ENCODE assay signal across 8 cellular contexts in the genomic region with DNA sequence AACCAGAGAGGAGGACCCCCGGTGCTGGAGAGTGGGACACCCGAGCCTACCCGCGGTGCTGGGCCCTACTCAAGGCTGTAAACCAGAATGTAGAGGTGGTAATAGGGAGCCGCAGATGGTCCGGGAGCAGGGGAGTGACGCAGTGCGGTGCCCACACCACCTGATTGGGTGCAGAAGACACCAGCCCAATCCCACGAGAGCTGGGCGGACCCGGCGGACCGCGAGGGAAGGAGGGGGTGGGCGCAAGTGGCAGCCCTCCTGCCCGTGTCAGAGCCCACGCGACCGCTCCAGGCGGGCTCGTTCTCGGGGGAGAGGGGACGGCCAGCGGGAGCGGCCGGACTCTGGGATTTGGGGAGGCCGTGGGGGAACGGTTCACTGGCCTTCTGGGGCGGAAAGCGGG.
A peak's percentile ranks its signal among the peaks of the same experiment; 100 is the strongest.
DNase-seq lines count a peak whose midpoint lies in the region; TF ChIP-seq lines count a peak whose summit lies in the region.

No MANE protein-coding gene starts in this region.

- 0 out of 2 replicates have a peak, but pooled peaks cover 4% of the 10 kb centered on the region for H3K4me1 ChIP-seq in PC-9 (replicated peaks; ENCODE audit: insufficient read depth)
- H3K4me1 ChIP-seq in liver (ENCODE audit: control insufficient read depth in 4 of 4, insufficient read depth in 4 of 4, low read length in 3 of 4): peaks cover 4 to 18% (median 11%) of the 10 kb centered on the region in 4 donors
- peaks cover 22% of the 10 kb centered on the region for H3K4me1 ChIP-seq in suprapubic skin

- peaks cover 34% of the 10 kb centered on the region for H3K4me1 Mint-ChIP-seq in dendritic cell treated with granulocyte-macrophage colony-stimulating factor and Interleukin-4, amounts not matched to agents 40 ng/mL and 50 ng/mL, for 4 days (ENCODE audit: low read depth)

- H3K27me3 ChIP-seq in PC-9 (ENCODE audit: insufficient read depth, low read depth): no peaks in the 10 kb centered on the region
- H3K27me3 ChIP-seq in liver (ENCODE audit: control insufficient read depth in 4 of 4, insufficient read depth in 4 of 4, low read length in 3 of 4): no peaks in the 10 kb centered on the region
- no peaks in the 10 kb centered on the region for H3K27me3 ChIP-seq in suprapubic skin

- TF ChIP-seq RAD21 in liver (IDR thresholded peaks at IDR 0.05): no peak

- CTCF ChIA-PET in PC-9 (lab: Charles Lee): no interaction called here

- no peak overlapping the region for H2AFZ ChIP-seq in PC-9

- peak overlapping the region in 1 of 2 donors; percentile 24 for H3K9ac ChIP-seq in liver (ENCODE audit: low read depth in 1 of 2, low read length in 2 of 2)

- H3K4me3 ChIP-seq in PC-9 (no peak overlapping the region), liver (ENCODE audit: low read depth in 1 of 3, low read length in 3 of 3) (peak overlapping the region in 1 of 3 donors; percentile 53), suprapubic skin (peak overlapping the region; percentile 62)

- no peaks in the 10 kb centered on the region for H3K79me2 ChIP-seq in PC-9 (ENCODE audit: low read depth)

- H3K9me3 ChIP-seq in PC-9 (ENCODE audit: insufficient read depth, low read depth) (no peaks in the 10 kb centered on the region), liver (ENCODE audit: control insufficient read depth in 4 of 4, low read length in 3 of 4) (no peaks in the 10 kb centered on the region), suprapubic skin (no peaks in the 10 kb centered on the region)

- TF ChIP-seq EP300 in suprapubic skin (IDR thresholded peaks at IDR 0.05): no peak

- WGBS in liver: 36% methylated on average over 30 of the region's 30 CpGs
- WGBS in suprapubic skin: 10% methylated on average over 25 of the region's 30 CpGs

- no peak overlapping the region for H3K27ac Mint-ChIP-seq in dendritic cell treated with granulocyte-macrophage colony-stimulating factor and Interleukin-4, amounts not matched to agents 40 ng/mL and 50 ng/mL, for 4 days

- H3K4me2 ChIP-seq in PC-9: peak overlapping the region; percentile 42; the same call in 1 of the 2 replicates

- no peaks in the 10 kb centered on the region for H3K9me3 Mint-ChIP-seq in dendritic cell treated with granulocyte-macrophage colony-stimulating factor and Interleukin-4, amounts not matched to agents 40 ng/mL and 50 ng/mL, for 4 days

- no peaks in the 10 kb centered on the region for H4K20me1 ChIP-seq in PC-9 (ENCODE audit: insufficient read depth)

- H3K27ac ChIP-seq in PC-9: no peak overlapping the region
- H3K27ac ChIP-seq in liver (ENCODE audit: low read depth in 1 of 2, low read length in 2 of 2): peak overlapping the region; percentile 2 to 66
- H3K27ac ChIP-seq in suprapubic skin: peak overlapping the region; percentile 87

- intact Hi-C loops in PC-9 (cut with micrococcal nuclease; ENCODE audit: unreplicated experiment): no loop called here
- intact Hi-C loops in dendritic cell treated with granulocyte-macrophage colony-stimulating factor and Interleukin-4, amounts not matched to agents 40 ng/mL and 50 ng/mL, for 4 days (cut with micrococcal nuclease): no loop called here

- no peaks in the 10 kb centered on the region for H3K9me2 ChIP-seq in PC-9 (ENCODE audit: insufficient read depth)

- no peak for DNase-seq in PC-9
- peak in 1 of 2 donors; percentile 75 for DNase-seq in suprapubic skin (ENCODE audit: low spot score in 2 of 2)
- DNase-seq in NCI-H2029 (lab: John Stamatoyannopoulos, UW): no peak
- no peak for DNase-seq in effector CD8-positive, alpha-beta T cell (lab: John Stamatoyannopoulos, UW)
- DNase-seq in SKM-1 treated with dmso at 0.1 percent for 144 hours (lab: John Stamatoyannopoulos, UW; ENCODE audit: unreplicated experiment): no peak
- no peak for DNase-seq in GM19238 (ENCODE audit: insufficient read length, low spot score)

- H3K27me3 Mint-ChIP-seq in dendritic cell treated with granulocyte-macrophage colony-stimulating factor and Interleukin-4, amounts not matched to agents 40 ng/mL and 50 ng/mL, for 4 days: peaks cover 55% of the 10 kb centered on the region

- H3F3A ChIP-seq in PC-9 (ENCODE audit: insufficient read depth, low read depth): no peaks in the 10 kb centered on the region; the same call in 1 of the 2 replicates

- no peak for TF ChIP-seq POLR2A in suprapubic skin (IDR thresholded peaks at IDR 0.05)

- POLR2A ChIA-PET in PC-9 (lab: Charles Lee; ENCODE audit: unreplicated experiment): no interaction called here

- no peaks in the 10 kb centered on the region for H3K36me3 Mint-ChIP-seq in dendritic cell treated with granulocyte-macrophage colony-stimulating factor and Interleukin-4, amounts not matched to agents 40 ng/mL and 50 ng/mL, for 4 days (ENCODE audit: low read depth)

- no TSS peak for BruUV-seq in PC-9 (replicated peaks; lab: Mats Ljungman, UMichigan)

- H3K4me3 Mint-ChIP-seq in dendritic cell treated with granulocyte-macrophage colony-stimulating factor and Interleukin-4, amounts not matched to agents 40 ng/mL and 50 ng/mL, for 4 days: peak overlapping the region; percentile 57

- TF ChIP-seq CTCF in PC-9 (conservative IDR thresholded peaks at IDR 0.05) (no peak), liver (IDR thresholded peaks at IDR 0.05; ENCODE audit: low read depth, low read length, missing input control) (no peak), suprapubic skin (IDR thresholded peaks at IDR 0.05) (no peak)

- no peaks in the 10 kb centered on the region for H3K36me3 ChIP-seq in PC-9 (ENCODE audit: low read depth)
- H3K36me3 ChIP-seq in liver (ENCODE audit: control insufficient read depth in 4 of 4, insufficient read depth in 3 of 4, low read depth in 1 of 4, low read length in 3 of 4): no peaks in the 10 kb centered on the region
- H3K36me3 ChIP-seq in suprapubic skin: no peaks in the 10 kb centered on the region

TF ChIP-seq in liver, 16 proteins besides CTCF, POLR2A, EP300 and RAD21:
- TF ChIP-seq HNF4G (IDR thresholded peaks at IDR 0.05): no peak
- TF ChIP-seq RXRA (IDR thresholded peaks at IDR 0.05): no peak
- TF ChIP-seq, protein P1, sequence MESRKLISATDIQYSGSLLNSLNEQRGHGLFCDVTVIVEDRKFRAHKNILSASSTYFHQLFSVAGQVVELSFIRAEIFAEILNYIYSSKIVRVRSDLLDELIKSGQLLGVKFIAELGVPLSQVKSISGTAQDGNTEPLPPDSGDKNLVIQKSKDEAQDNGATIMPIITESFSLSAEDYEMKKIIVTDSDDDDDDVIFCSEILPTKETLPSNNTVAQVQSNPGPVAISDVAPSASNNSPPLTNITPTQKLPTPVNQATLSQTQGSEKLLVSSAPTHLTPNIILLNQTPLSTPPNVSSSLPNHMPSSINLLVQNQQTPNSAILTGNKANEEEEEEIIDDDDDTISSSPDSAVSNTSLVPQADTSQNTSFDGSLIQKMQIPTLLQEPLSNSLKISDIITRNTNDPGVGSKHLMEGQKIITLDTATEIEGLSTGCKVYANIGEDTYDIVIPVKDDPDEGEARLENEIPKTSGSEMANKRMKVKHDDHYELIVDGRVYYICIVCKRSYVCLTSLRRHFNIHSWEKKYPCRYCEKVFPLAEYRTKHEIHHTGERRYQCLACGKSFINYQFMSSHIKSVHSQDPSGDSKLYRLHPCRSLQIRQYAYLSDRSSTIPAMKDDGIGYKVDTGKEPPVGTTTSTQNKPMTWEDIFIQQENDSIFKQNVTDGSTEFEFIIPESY (IDR thresholded peaks at IDR 0.05): no peak
- no peak for TF ChIP-seq EGR1 (IDR thresholded peaks at IDR 0.05; ENCODE audit: low read depth in 2 of 2)
- TF ChIP-seq, protein P2, sequence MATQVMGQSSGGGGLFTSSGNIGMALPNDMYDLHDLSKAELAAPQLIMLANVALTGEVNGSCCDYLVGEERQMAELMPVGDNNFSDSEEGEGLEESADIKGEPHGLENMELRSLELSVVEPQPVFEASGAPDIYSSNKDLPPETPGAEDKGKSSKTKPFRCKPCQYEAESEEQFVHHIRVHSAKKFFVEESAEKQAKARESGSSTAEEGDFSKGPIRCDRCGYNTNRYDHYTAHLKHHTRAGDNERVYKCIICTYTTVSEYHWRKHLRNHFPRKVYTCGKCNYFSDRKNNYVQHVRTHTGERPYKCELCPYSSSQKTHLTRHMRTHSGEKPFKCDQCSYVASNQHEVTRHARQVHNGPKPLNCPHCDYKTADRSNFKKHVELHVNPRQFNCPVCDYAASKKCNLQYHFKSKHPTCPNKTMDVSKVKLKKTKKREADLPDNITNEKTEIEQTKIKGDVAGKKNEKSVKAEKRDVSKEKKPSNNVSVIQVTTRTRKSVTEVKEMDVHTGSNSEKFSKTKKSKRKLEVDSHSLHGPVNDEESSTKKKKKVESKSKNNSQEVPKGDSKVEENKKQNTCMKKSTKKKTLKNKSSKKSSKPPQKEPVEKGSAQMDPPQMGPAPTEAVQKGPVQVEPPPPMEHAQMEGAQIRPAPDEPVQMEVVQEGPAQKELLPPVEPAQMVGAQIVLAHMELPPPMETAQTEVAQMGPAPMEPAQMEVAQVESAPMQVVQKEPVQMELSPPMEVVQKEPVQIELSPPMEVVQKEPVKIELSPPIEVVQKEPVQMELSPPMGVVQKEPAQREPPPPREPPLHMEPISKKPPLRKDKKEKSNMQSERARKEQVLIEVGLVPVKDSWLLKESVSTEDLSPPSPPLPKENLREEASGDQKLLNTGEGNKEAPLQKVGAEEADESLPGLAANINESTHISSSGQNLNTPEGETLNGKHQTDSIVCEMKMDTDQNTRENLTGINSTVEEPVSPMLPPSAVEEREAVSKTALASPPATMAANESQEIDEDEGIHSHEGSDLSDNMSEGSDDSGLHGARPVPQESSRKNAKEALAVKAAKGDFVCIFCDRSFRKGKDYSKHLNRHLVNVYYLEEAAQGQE (IDR thresholded peaks at IDR 0.05): no peak
- no peak for TF ChIP-seq FOXA1 (IDR thresholded peaks at IDR 0.05)
- TF ChIP-seq FOXA2 (IDR thresholded peaks at IDR 0.05): no peak
- TF ChIP-seq, protein P3, sequence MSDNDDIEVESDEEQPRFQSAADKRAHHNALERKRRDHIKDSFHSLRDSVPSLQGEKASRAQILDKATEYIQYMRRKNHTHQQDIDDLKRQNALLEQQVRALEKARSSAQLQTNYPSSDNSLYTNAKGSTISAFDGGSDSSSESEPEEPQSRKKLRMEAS (IDR thresholded peaks at IDR 0.05): no peak
- TF ChIP-seq, protein P4, sequence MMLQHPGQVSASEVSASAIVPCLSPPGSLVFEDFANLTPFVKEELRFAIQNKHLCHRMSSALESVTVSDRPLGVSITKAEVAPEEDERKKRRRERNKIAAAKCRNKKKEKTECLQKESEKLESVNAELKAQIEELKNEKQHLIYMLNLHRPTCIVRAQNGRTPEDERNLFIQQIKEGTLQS (IDR thresholded peaks at IDR 0.05): no peak
- TF ChIP-seq NR2F2 (IDR thresholded peaks at IDR 0.05): no peak
- TF ChIP-seq SP1 (IDR thresholded peaks at IDR 0.05): no peak
- no peak for TF ChIP-seq JUND (IDR thresholded peaks at IDR 0.05)
- TF ChIP-seq TAF1 (conservative IDR thresholded peaks at IDR 0.05): no peak
- no peak for TF ChIP-seq HNF4A (conservative IDR thresholded peaks at IDR 0.05)
- TF ChIP-seq GABPA (IDR thresholded peaks at IDR 0.05 in 1 of 2, conservative IDR thresholded peaks at IDR 0.05 in 1 of 2): no peak
- TF ChIP-seq YY1 (IDR thresholded peaks at IDR 0.05): no peak
